ENCODE assay signal across 8 cellular contexts in genomic region chr12:109998241-109998903, GRCh38. TPM values are rescaled to one million over a fixed set of nuclear protein-coding genes. Genes with fewer than 3 reads are reported as not detected.
A peak's percentile ranks its signal among the peaks of the same experiment; 100 is the strongest.
DNase-seq lines count a peak whose midpoint lies in the region; ATAC-seq and TF ChIP-seq lines count a peak whose summit lies in the region.

No MANE protein-coding gene starts in this region.

- no peak for TF ChIP-seq CTCF in gastroesophageal sphincter (IDR thresholded peaks at IDR 0.05)

- peak; percentile 42 for DNase-seq in DMS53 (lab: John Stamatoyannopoulos, UW)
- DNase-seq in DMS53 treated with DMSO at 0.1 percent for 48 hours (lab: John Stamatoyannopoulos, UW; ENCODE audit: unreplicated experiment), result no peak
- DNase-seq in T-cell, result peak in 1 of 34 experiments; percentile 6
- DNase-seq in H4 (ENCODE audit: low spot score), result no peak

- no peaks in the 10 kb centered on the region for H3K36me3 ChIP-seq in gastroesophageal sphincter

- TF ChIP-seq EP300 in gastroesophageal sphincter (IDR thresholded peaks at IDR 0.05), result no peak

- POLR2A ChIA-PET in T-cell (lab: Charles Lee), result interaction anchor here (0.5 to 0.9 kb wide), 3 partner anchors 26 to 421 kb away, joined by 4 to 5 read pairs (median 4); no protein-coding TSS in a partner anchor

- no peaks in the 10 kb centered on the region for H3K9me3 Mint-ChIP-seq in T-cell
- no peaks in the 10 kb centered on the region for H3K9me3 Mint-ChIP-seq in stimulated activated memory B cell treated with anti-CD40 and anti-IgM and Interleukin-4, amounts not matched to agents 10 μg/mL and 1 μg/mL and 100 μg/mL, for 72 hours

- TF ChIP-seq POLR2A in gastroesophageal sphincter (IDR thresholded peaks at IDR 0.05), result no peak

- no peaks in the 10 kb centered on the region for H3K27me3 ChIP-seq in gastroesophageal sphincter

- H3K27ac ChIP-seq in gastroesophageal sphincter, result peak overlapping the region; percentile 34 to 88 (median 86)

- peaks cover 0 to 76% (median 13%) of the 10 kb centered on the region in 3 donors for H3K4me1 ChIP-seq in gastroesophageal sphincter

- 46 to 60% methylated on average over 7 to 9 of the region's 9 CpGs for WGBS in gastroesophageal sphincter (ENCODE audit: low coverage in 1 of 2), 2 donors

- CTCF ChIA-PET in T-cell (lab: Charles Lee), result no interaction called here

- H3K4me3 ChIP-seq in gastroesophageal sphincter, result peak overlapping the region; percentile 81 to 100

- H3K36me3 Mint-ChIP-seq in T-cell, result no peaks in the 10 kb centered on the region
- peaks cover 10% of the 10 kb centered on the region for H3K36me3 Mint-ChIP-seq in stimulated activated memory B cell treated with anti-CD40 and anti-IgM and Interleukin-4, amounts not matched to agents 10 μg/mL and 1 μg/mL and 100 μg/mL, for 72 hours

- peaks cover 67 to 77% (median 70%) of the 10 kb centered on the region in 3 donors for H3K4me1 Mint-ChIP-seq in T-cell
- H3K4me1 Mint-ChIP-seq in stimulated activated memory B cell treated with anti-CD40 and anti-IgM and Interleukin-4, amounts not matched to agents 10 μg/mL and 1 μg/mL and 100 μg/mL, for 72 hours, result peaks cover 54% of the 10 kb centered on the region

- H3K27ac Mint-ChIP-seq in T-cell, result peak overlapping the region; percentile 99 to 100
- peak overlapping the region; percentile 98 for H3K27ac Mint-ChIP-seq in stimulated activated memory B cell treated with anti-CD40 and anti-IgM and Interleukin-4, amounts not matched to agents 10 μg/mL and 1 μg/mL and 100 μg/mL, for 72 hours

- ATAC-seq in T-cell (replicated peaks in 1 of 4), result no peak
- ATAC-seq in gastroesophageal sphincter, result no peak
- no peak for ATAC-seq in stimulated activated memory B cell treated with anti-CD40 and anti-IgM and Interleukin-4, amounts not matched to agents 10 μg/mL and 1 μg/mL and 100 μg/mL, for 72 hours
- no peak for ATAC-seq in GM18520 (IDR thresholded peaks at IDR 0.05; ENCODE audit: unreplicated experiment)
- ATAC-seq in HG03442 (IDR thresholded peaks at IDR 0.05; ENCODE audit: unreplicated experiment), result no peak

- no peaks in the 10 kb centered on the region for H3K9me3 ChIP-seq in gastroesophageal sphincter

- peak overlapping the region; percentile 91 to 99 (median 98) for H3K4me3 Mint-ChIP-seq in T-cell
- peak overlapping the region; percentile 87 for H3K4me3 Mint-ChIP-seq in stimulated activated memory B cell treated with anti-CD40 and anti-IgM and Interleukin-4, amounts not matched to agents 10 μg/mL and 1 μg/mL and 100 μg/mL, for 72 hours

- no peaks in the 10 kb centered on the region for H3K27me3 Mint-ChIP-seq in T-cell
- no peaks in the 10 kb centered on the region for H3K27me3 Mint-ChIP-seq in stimulated activated memory B cell treated with anti-CD40 and anti-IgM and Interleukin-4, amounts not matched to agents 10 μg/mL and 1 μg/mL and 100 μg/mL, for 72 hours

RNA-seq across cellular contexts. Expression of gene ANKRD13A, which starts 0.9 kb away (rescaled TPM):
- total RNA-seq in T-cell, result 10 to 100 TPM; 63.8 to 87.0 (median 76.8) TPM
- 100 to 1,000 TPM; 141 to 182 (median 153) TPM for total RNA-seq in gastroesophageal sphincter
- 33.0 and 38.7 TPM in 2 replicates for total RNA-seq in H4 (2014; rRNA removed; shearing (Covaris generic))

RNA-seq across cellular contexts. Expression of gene GIT2, which starts 2.2 kb away (rescaled TPM):
- total RNA-seq in T-cell, result 100 to 1,000 TPM in 4 of 5 donors, 10 to 100 TPM in 1; 96.7 to 132 (median 108) TPM
- total RNA-seq in gastroesophageal sphincter, result 10 to 100 TPM; 36.8 to 52.8 (median 42.3) TPM
- 13.6 and 14.7 TPM in 2 replicates for total RNA-seq in H4 (2014; rRNA removed; shearing (Covaris generic))

RNA-seq across cellular contexts. Expression of gene C12orf76, which starts 50.0 kb away (rescaled TPM):
- total RNA-seq in T-cell, result 10 to 100 TPM; 13.6 to 31.0 (median 28.5) TPM
- total RNA-seq in gastroesophageal sphincter, result 10 to 100 TPM in 3 of 4 donors, 1 to 10 TPM in 1; 9.4 to 21.5 (median 11.4) TPM
- 14.4 and 20.7 TPM in 2 replicates for total RNA-seq in H4 (2014; rRNA removed; shearing (Covaris generic))
